In the genomic region with DNA sequence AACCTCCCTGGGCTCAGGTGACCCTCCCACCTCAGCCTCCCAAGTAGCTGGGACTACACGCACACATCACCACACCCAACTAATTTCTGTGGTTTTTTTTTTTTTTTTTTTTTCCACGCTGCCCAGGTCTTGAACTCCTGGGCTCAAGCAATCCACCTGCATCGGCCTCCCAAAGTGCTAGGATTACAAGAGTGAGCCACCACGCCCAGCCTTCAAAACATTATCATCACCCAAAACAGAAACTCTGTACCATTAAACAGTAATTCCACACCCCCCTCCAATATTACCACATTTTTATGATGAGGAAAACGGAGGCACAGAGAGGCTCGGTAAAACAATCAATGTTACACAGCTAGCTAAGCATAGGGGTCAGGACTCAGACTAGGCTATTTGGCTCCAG, we compare ENCODE assay signal across 1 cellular context.
TF ChIP-seq lines count a peak whose summit lies in the region.

No MANE protein-coding gene starts in this region.

TF ChIP-seq in HEK293, 187 proteins besides CTCF, POLR2A, EP300 and RAD21 (continued from another document):
- TF ChIP-seq KLF1 (tag by site-specific recombination; IDR thresholded peaks at IDR 0.05) (peak; percentile 61), ZBTB10 (tag by site-specific recombination; IDR thresholded peaks at IDR 0.05) (no peak), MEIS1 (CRISPR knock-in tag; IDR thresholded peaks at IDR 0.05; ENCODE audit: borderline replicate concordance) (no peak), ZNF362 (tag by site-specific recombination; IDR thresholded peaks at IDR 0.05) (peak; percentile 78), ZNF114 (tag by site-specific recombination; IDR thresholded peaks at IDR 0.05) (no peak), GLIS1 (tag by site-specific recombination; IDR thresholded peaks at IDR 0.05) (peak; percentile 76)
